ENCODE assay signal across 10 cellular contexts in genomic region chr2:3462493-3463104, GRCh38. TPM values are rescaled to one million over a fixed set of nuclear protein-coding genes. Genes with fewer than 3 reads are reported as not detected.
DNase-seq lines count a peak whose midpoint lies in the region; ATAC-seq and TF ChIP-seq lines count a peak whose summit lies in the region.
"Had no signal": no experiment of that assay in that cellular context is flagged by ENCODE, and none has a peak within 500 bp of the region (broad histone marks: within the 10 kb centered on the region; RNA-seq: fewer than 3 reads in every experiment).

No MANE protein-coding gene starts in this region.

- H3K27me3 ChIP-seq in Karpas-422 (ENCODE audit: low read length) (no peaks in the 10 kb centered on the region), lower lobe of right lung (ENCODE audit: low read depth) (no peaks in the 10 kb centered on the region), HAP-1 (ENCODE audit: low read depth) (no peaks in the 10 kb centered on the region), stomach (no peaks in the 10 kb centered on the region), SJCRH30 (no peaks in the 10 kb centered on the region)
- H3K27me3 ChIP-seq: neutrophil had no signal

- no peak overlapping the region for H3K27ac ChIP-seq in C4-2B
- H3K27ac ChIP-seq in Karpas-422 (ENCODE audit: low read length), result peak overlapping the region; percentile 90
- H3K27ac ChIP-seq in lower lobe of right lung, result no peak overlapping the region
- H3K27ac ChIP-seq in stomach, result no peak overlapping the region
- no peak overlapping the region for H3K27ac ChIP-seq in SJCRH30
- H3K27ac ChIP-seq: neutrophil had no signal

- no peaks in the 10 kb centered on the region for H4K20me1 ChIP-seq in Karpas-422 (ENCODE audit: insufficient read depth, low read depth, low read length)

- ATAC-seq in GM19351 (IDR thresholded peaks at IDR 0.05; ENCODE audit: unreplicated experiment) (peak; percentile 5), lower lobe of right lung (no peak)

- H3K4me3 ChIP-seq in Karpas-422 (ENCODE audit: low read length) (0 out of 2 replicates have a peak overlapping the region, but pooled peaks have one; percentile 18), lower lobe of right lung (no peak overlapping the region), HAP-1 (no peak overlapping the region), stomach (no peak overlapping the region), SJCRH30 (no peak overlapping the region)

- peaks cover 6% of the 10 kb centered on the region for H3K36me3 ChIP-seq in Karpas-422 (ENCODE audit: insufficient read depth, low read length)
- peaks cover 88% of the 10 kb centered on the region for H3K36me3 ChIP-seq in lower lobe of right lung
- H3K36me3 ChIP-seq in HAP-1 (replicated peaks), result peaks cover 4% of the 10 kb centered on the region; the same call in 1 of the 2 replicates
- peaks cover 26 to 93% (median 91%) of the 10 kb centered on the region in 4 donors for H3K36me3 ChIP-seq in stomach
- H3K36me3 ChIP-seq in SJCRH30, result no peaks in the 10 kb centered on the region

- intact Hi-C loops in lower lobe of right lung (cut with DNase I) (no loop called here), stomach (cut with DNase I; ENCODE audit: low total_unique reads) (no loop called here)

- H3K9ac ChIP-seq in Karpas-422 (ENCODE audit: low read length), result peak overlapping the region; percentile 41

- H3K9me3 ChIP-seq in Karpas-422 (ENCODE audit: low read length) (no peaks in the 10 kb centered on the region), lower lobe of right lung (no peaks in the 10 kb centered on the region), HAP-1 (no peaks in the 10 kb centered on the region), stomach (no peaks in the 10 kb centered on the region), SJCRH30 (replicated peaks) (no peaks in the 10 kb centered on the region)
- H3K9me3 ChIP-seq: neutrophil had no signal

- H3K79me2 ChIP-seq in Karpas-422 (ENCODE audit: low read length), result no peaks in the 10 kb centered on the region

- peak; percentile 70; the same call in 1 of the 2 replicates for TF ChIP-seq CTCF in C4-2B (conservative IDR thresholded peaks at IDR 0.05)
- peak; percentile 6 for TF ChIP-seq CTCF in lower lobe of right lung (IDR thresholded peaks at IDR 0.05)
- peak in 1 of 7 experiments; percentile 52 for TF ChIP-seq CTCF in stomach (IDR thresholded peaks at IDR 0.05)

- DNase-seq in Karpas-422 (peak; percentile 61), lower lobe of right lung (peak; percentile 30), DMS53 treated with DMSO at 0.1 percent for 48 hours (lab: John Stamatoyannopoulos, UW; ENCODE audit: unreplicated experiment) (no peak), HAP-1 (ENCODE audit: low spot score in 2 of 2) (no peak), stomach (no peak), SJCRH30 (no peak)
- DNase-seq: NCI-H1417 treated with DMSO at 0.1 percent for 48 hours had no signal

- no peak for TF ChIP-seq POLR2A in stomach (IDR thresholded peaks at IDR 0.05)

- H3K4me1 ChIP-seq in Karpas-422 (ENCODE audit: low read length) (peaks cover 33% of the 10 kb centered on the region), lower lobe of right lung (peaks cover 7% of the 10 kb centered on the region), HAP-1 (peaks cover 2% of the 10 kb centered on the region), stomach (peaks cover 0 to 9% (median 0%) of the 10 kb centered on the region in 4 donors), SJCRH30 (peaks cover 4% of the 10 kb centered on the region; the same call in 1 of the 2 replicates)

- H3K4me2 ChIP-seq in Karpas-422 (ENCODE audit: low read depth, low read length, poor library complexity, severe bottlenecking), result peak overlapping the region; percentile 65

- no peak overlapping the region for H2AFZ ChIP-seq in Karpas-422 (ENCODE audit: low read length)

- no peaks in the 10 kb centered on the region for H3K9me2 ChIP-seq in Karpas-422 (replicated peaks; ENCODE audit: insufficient read depth, low read length)

- 71 to 88% (median 85%) methylated on average over 10 of the region's 10 CpGs for WGBS in stomach, 5 donors

- in situ Hi-C loops in HAP-1 (cut with MboI; ENCODE audit: low sequenced_read_pairs), result no loop called here

- no peak for TF ChIP-seq EP300 in stomach (IDR thresholded peaks at IDR 0.05)

RNA-seq across cellular contexts. Expression of gene ADI1, which starts 56.7 kb away (rescaled TPM):
- total RNA-seq in Karpas-422 (2014; rRNA removed; shearing (Covaris generic); ENCODE audit: low replicate concordance), result 68.6 and 74.0 TPM in 2 replicates
- 60.2 TPM for total RNA-seq in lower lobe of right lung
- 10 to 100 TPM; 25.1 to 67.7 (median 56.2) TPM for total RNA-seq in stomach
- 100 to 1,000 TPM in 2 of 3 donors, 10 to 100 TPM in 1; 78.3 to 124 (median 110) TPM for polyA plus RNA-seq in stomach
- 53.6 and 55.9 TPM in 2 replicates for total RNA-seq in SJCRH30 (2014; rRNA removed; shearing (Covaris generic))

Comparison
In these comparisons a context has a peak if more than half of its experiments do, and no peak if none do; other contexts are left out.
1. DNase-seq: peak in Karpas-422 (single experiment) and lower lobe of right lung (single experiment); none in DMS53 treated with DMSO at 0.1 percent for 48 hours (single experiment), HAP-1 (0 of 2), stomach (single experiment) and SJCRH30 (0 of 2).